Comparison of ENCODE assay signal across 8 cellular contexts in the genomic region with DNA sequence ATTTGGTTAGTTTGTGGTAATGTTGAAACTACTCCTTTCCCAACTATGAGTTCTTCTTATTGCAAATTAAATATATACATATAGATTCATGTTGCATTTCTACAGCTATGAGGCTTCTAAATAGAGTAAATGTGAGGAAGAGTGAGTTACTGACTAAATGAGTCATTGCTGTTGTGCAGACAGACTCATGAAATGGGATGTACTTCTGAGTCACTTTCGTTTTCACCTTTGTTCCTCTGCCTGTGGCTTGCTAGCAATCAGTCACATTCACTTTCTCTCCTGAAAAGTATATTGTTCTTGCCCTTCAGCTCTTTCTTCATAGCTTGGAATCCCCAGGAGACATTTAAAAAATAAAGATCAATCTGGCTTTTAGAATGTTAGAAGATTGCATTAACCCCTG.
DNase-seq lines count a peak whose midpoint lies in the region; ATAC-seq lines count a peak whose summit lies in the region.

No MANE protein-coding gene starts in this region.

- in situ Hi-C loops in KBM-7 (cut with MboI; ENCODE audit: low pct_unique_long_range_greater_than_20kb, low sequenced_read_pairs), result no loop called here

- ATAC-seq in GM18502 (IDR thresholded peaks at IDR 0.05; ENCODE audit: poor library complexity, unreplicated experiment) (peak; percentile 100), GM21526 (IDR thresholded peaks at IDR 0.05; ENCODE audit: low FRiP score, unreplicated experiment) (peak; percentile 100), left lobe of liver (no peak)

- DNase-seq in HPDE6-E6E7 (ENCODE audit: extremely low spot score), result peak; percentile 71
- peak; percentile 89 for DNase-seq in amniotic epithelial cell (ENCODE audit: low read depth)
- no peak for DNase-seq in left lobe of liver (ENCODE audit: low spot score)
- no peak for DNase-seq in NCI-H1105 (lab: John Stamatoyannopoulos, UW)
- DNase-seq in KBM-7, result no peak
- DNase-seq in HuH-7 (ENCODE audit: low spot score), result no peak

Comparison
In these comparisons a context has a peak if more than half of its experiments do, and no peak if none do; other contexts are left out.
1. DNase-seq: peak in HPDE6-E6E7 (single experiment) and amniotic epithelial cell (single experiment); none in left lobe of liver (single experiment), NCI-H1105 (single experiment), KBM-7 (single experiment) and HuH-7 (single experiment).